Comparison of ENCODE assay signal across 8 cellular contexts in genomic region chr1:191693797-191694196, GRCh38.
"Had no signal": no experiment of that assay in that cellular context is flagged by ENCODE, and none has a peak within 500 bp of the region (broad histone marks: within the 10 kb centered on the region; RNA-seq: fewer than 3 reads in every experiment).

No MANE protein-coding gene starts in this region.

- FAIRE-seq: HepG2, HTR-8/SVneo had no signal

- H3K27me3 Mint-ChIP-seq: IgD-negative memory B cell had no signal

- H3K27ac Mint-ChIP-seq: IgD-negative memory B cell had no signal

- H3K4me3 Mint-ChIP-seq: IgD-negative memory B cell had no signal

- H3K9ac ChIP-seq: KMS-11 had no signal

- H3K36me3 Mint-ChIP-seq: IgD-negative memory B cell had no signal

- H3K4me2 ChIP-seq: KMS-11 had no signal

- DNase-seq: IMR-90, KBM-7, KG1 had no signal

- ATAC-seq: HepG2 had no signal

- H3K27ac ChIP-seq: HL-60, KMS-11 had no signal
